ENCODE assay signal across 8 cellular contexts in genomic region chr15:63553388-63553791, GRCh38. TPM values are rescaled to one million over a fixed set of nuclear protein-coding genes. Genes with fewer than 3 reads are reported as not detected.
DNase-seq lines count a peak whose midpoint lies in the region; ATAC-seq and TF ChIP-seq lines count a peak whose summit lies in the region.

No MANE protein-coding gene starts in this region.

- no peaks in the 10 kb centered on the region for H3K27me3 ChIP-seq in Peyer's patch

- no peak overlapping the region for H3K4me2 ChIP-seq in OCI-LY7 (ENCODE audit: low read length)

- H3K27me3 Mint-ChIP-seq in naive thymus-derived CD8-positive, alpha-beta T cell: no peaks in the 10 kb centered on the region

- CTCF ChIA-PET in OCI-LY7 (lab: Charles Lee; ENCODE audit: unreplicated experiment): no interaction called here

- peaks cover 0 to 27% (median 0%) of the 10 kb centered on the region in 4 donors for H3K4me1 ChIP-seq in Peyer's patch
- no peaks in the 10 kb centered on the region for H3K4me1 ChIP-seq in OCI-LY7 (ENCODE audit: insufficient read depth, low read length, poor library complexity, severe bottlenecking)

- BruUV-seq in OCI-LY7 (replicated peaks; lab: Mats Ljungman, UMichigan): no TSS peak

- peak overlapping the region in 8 of 10 donors; percentile 4 to 78 (median 55) for H3K27ac Mint-ChIP-seq in naive thymus-derived CD8-positive, alpha-beta T cell

- intact Hi-C loops in OCI-LY7 (cut with micrococcal nuclease; ENCODE audit: unreplicated experiment): no loop called here

- TF ChIP-seq POLR2A in Peyer's patch (IDR thresholded peaks at IDR 0.05): no peak

- POLR2A ChIA-PET in naive thymus-derived CD8-positive, alpha-beta T cell (lab: Charles Lee): interaction anchor here (1.0 to 1.6 kb wide), 4 partner anchors 47 to 66 kb away, joined by 3 to 7 read pairs (median 4); partner anchors contain the start of gene USP3
- POLR2A ChIA-PET in OCI-LY7 (lab: Charles Lee): interaction anchor here (0.5 to 2.4 kb wide), 11 partner anchors 9 to 427 kb away, joined by 3 to 11 read pairs (median 4); no protein-coding TSS in a partner anchor

- H3K27ac ChIP-seq in Peyer's patch: peak overlapping the region in 3 of 4 donors; percentile 4 to 50 (median 11)
- no peak overlapping the region for H3K27ac ChIP-seq in OCI-LY7 (ENCODE audit: low read depth, low read length, poor library complexity, severe bottlenecking)

- H3K9me3 ChIP-seq in Peyer's patch (no peaks in the 10 kb centered on the region), OCI-LY7 (ENCODE audit: low read length) (no peaks in the 10 kb centered on the region)

- no peak overlapping the region for H3K4me3 Mint-ChIP-seq in naive thymus-derived CD8-positive, alpha-beta T cell

- H3K4me1 Mint-ChIP-seq in naive thymus-derived CD8-positive, alpha-beta T cell: peaks cover 6 to 54% (median 40%) of the 10 kb centered on the region in 4 donors

- peaks cover 0 to 21% (median 0%) of the 10 kb centered on the region in 3 donors for H3K36me3 ChIP-seq in Peyer's patch
- H3K36me3 ChIP-seq in OCI-LY7 (ENCODE audit: insufficient read depth, low read length): peaks cover 47% of the 10 kb centered on the region

- H3K9me2 ChIP-seq in OCI-LY7 (ENCODE audit: insufficient read depth, low read length): no peaks in the 10 kb centered on the region

- H3K36me3 Mint-ChIP-seq in naive thymus-derived CD8-positive, alpha-beta T cell: peaks cover 0 to 64% (median 20%) of the 10 kb centered on the region in 3 donors

- no peaks in the 10 kb centered on the region for H4K20me1 ChIP-seq in OCI-LY7 (ENCODE audit: insufficient read depth, low read length)

- H2AFZ ChIP-seq in OCI-LY7 (ENCODE audit: low read length): no peak overlapping the region

- H3K4me3 ChIP-seq in Peyer's patch: peak overlapping the region in 1 of 4 donors; percentile 19
- peak overlapping the region; percentile 35 for H3K4me3 ChIP-seq in epithelial cell of proximal tubule (ENCODE audit: low read depth, low read length)
- no peak overlapping the region for H3K4me3 ChIP-seq in OCI-LY7 (ENCODE audit: low read depth, low read length, poor library complexity, severe bottlenecking)

- no peak for TF ChIP-seq CTCF in Peyer's patch (IDR thresholded peaks at IDR 0.05)
- no peak for TF ChIP-seq CTCF in epithelial cell of proximal tubule (conservative IDR thresholded peaks at IDR 0.05; ENCODE audit: low read depth, low read length)
- no peak for TF ChIP-seq CTCF in OCI-LY7 (conservative IDR thresholded peaks at IDR 0.05; ENCODE audit: low read length)

- H3K9me3 Mint-ChIP-seq in naive thymus-derived CD8-positive, alpha-beta T cell: no peaks in the 10 kb centered on the region

- no peak for ATAC-seq in naive thymus-derived CD8-positive, alpha-beta T cell
- ATAC-seq in GM18873 (IDR thresholded peaks at IDR 0.05; ENCODE audit: low FRiP score, unreplicated experiment) (no peak), GM19397 (IDR thresholded peaks at IDR 0.05; ENCODE audit: unreplicated experiment) (no peak), HG02981 (IDR thresholded peaks at IDR 0.05; ENCODE audit: unreplicated experiment) (no peak)

- no peaks in the 10 kb centered on the region for H3K79me2 ChIP-seq in OCI-LY7 (ENCODE audit: insufficient read depth, low read depth, low read length)

- DNase-seq in GM04504 (ENCODE audit: low read depth): peak; percentile 74
- no peak for DNase-seq in Peyer's patch
- DNase-seq in epithelial cell of proximal tubule (ENCODE audit: low read depth): peak; percentile 91
- DNase-seq in naive thymus-derived CD8-positive, alpha-beta T cell: no peak
- no peak for DNase-seq in OCI-LY7 (ENCODE audit: low spot score)

RNA-seq across cellular contexts. Expression of gene FBXL22, which starts 43.8 kb away (rescaled TPM):
- 1 to 10 TPM in 1 of 4 donors, not detected in 3; 1.1 TPM for total RNA-seq in Peyer's patch
- total RNA-seq in epithelial cell of proximal tubule: not detected in 2 replicates
- total RNA-seq in naive thymus-derived CD8-positive, alpha-beta T cell: 1 to 10 TPM; 2.1 to 2.7 TPM
- polyA plus RNA-seq in naive thymus-derived CD8-positive, alpha-beta T cell: 1 to 10 TPM; 1.5 to 2.0 (median 1.6) TPM
- 0.19 and 0.62 TPM in 2 replicates for total RNA-seq in OCI-LY7 (2014; rRNA removed; shearing (Covaris generic))
- total RNA-seq in OCI-LY7 (2022): 0.37 TPM in 1 of 2 replicates, not detected in the other

RNA-seq across cellular contexts. Expression of gene USP3, which starts 49.0 kb away (rescaled TPM):
- 10 to 100 TPM; 67.8 to 86.1 (median 76.9) TPM for total RNA-seq in Peyer's patch
- total RNA-seq in epithelial cell of proximal tubule: 31.4 and 34.2 TPM in 2 replicates
- total RNA-seq in naive thymus-derived CD8-positive, alpha-beta T cell: 100 to 1,000 TPM; 128 to 136 TPM
- polyA plus RNA-seq in naive thymus-derived CD8-positive, alpha-beta T cell: 10 to 100 TPM; 31.6 to 42.9 (median 36.9) TPM
- 26.3 and 34.6 TPM in 2 replicates for total RNA-seq in OCI-LY7 (2014; rRNA removed; shearing (Covaris generic))
- 53.0 and 64.9 TPM in 2 replicates for total RNA-seq in OCI-LY7 (2022)

Comparison
In these comparisons a context has a peak if more than half of its experiments do, and no peak if none do; other contexts are left out.
1. DNase-seq: peak in GM04504 (single experiment) and epithelial cell of proximal tubule (single experiment); none in Peyer's patch (0 of 3), naive thymus-derived CD8-positive, alpha-beta T cell (0 of 10) and OCI-LY7 (single experiment).